In genomic region chr5:91189480-91190332, GRCh38 we compare ENCODE assay signal across 8 cellular contexts.
A peak's percentile ranks its signal among the peaks of the same experiment; 100 is the strongest.
DNase-seq lines count a peak whose midpoint lies in the region; ATAC-seq, FAIRE-seq and TF ChIP-seq lines count a peak whose summit lies in the region.

No MANE protein-coding gene starts in this region.

- peaks cover 12% of the 10 kb centered on the region for H3K4me1 ChIP-seq in left ventricle myocardium inferior

- no peaks in the 10 kb centered on the region for H3K9me3 ChIP-seq in left ventricle myocardium inferior (replicated peaks)

- intact Hi-C loops in left ventricle myocardium inferior (cut with micrococcal nuclease) = no loop called here

- peak overlapping the region; percentile 46 for H3K4me3 ChIP-seq in left ventricle myocardium inferior
- no peak overlapping the region for H3K4me3 ChIP-seq in skin epidermis

- peak; percentile 94 for ATAC-seq in GM19351 (IDR thresholded peaks at IDR 0.05; ENCODE audit: unreplicated experiment)
- no peak for ATAC-seq in GM18873 (IDR thresholded peaks at IDR 0.05; ENCODE audit: low FRiP score, unreplicated experiment)
- no peak for ATAC-seq in HG02840 (IDR thresholded peaks at IDR 0.05; ENCODE audit: low FRiP score, unreplicated experiment)

- H3K27me3 ChIP-seq in left ventricle myocardium inferior (ENCODE audit: low read depth) = no peaks in the 10 kb centered on the region

- in situ Hi-C loops in ACHN (cut with HindIII; ENCODE audit: low pct_ligation_motif_present, low pct_unique_long_range_greater_than_20kb, low sequenced_read_pairs) = no loop called here

- H3K27ac ChIP-seq in left ventricle myocardium inferior (replicated peaks) (peak overlapping the region; percentile 59), skin epidermis (peak overlapping the region in 20 of 21 experiments; percentile 2 to 89 (median 69))

- no peaks in the 10 kb centered on the region for H3K36me3 ChIP-seq in left ventricle myocardium inferior

- TF ChIP-seq CTCF in left ventricle myocardium inferior (IDR thresholded peaks at IDR 0.05; ENCODE audit: borderline replicate concordance) = no peak

- peak; percentile 38 for DNase-seq in RCC 7860 (ENCODE audit: low spot score)
- DNase-seq in left ventricle myocardium inferior = no peak
- no peak for DNase-seq in activated CD8-positive, alpha-beta memory T cell treated with anti-CD3 and anti-CD28 coated beads, Interleukin-2, amount 50 U/mL, for 4 hours
- DNase-seq in ACHN = no peak

- no peak for FAIRE-seq in RCC 7860 (lab: Jason Lieb, UNC)
